In the genomic region with DNA sequence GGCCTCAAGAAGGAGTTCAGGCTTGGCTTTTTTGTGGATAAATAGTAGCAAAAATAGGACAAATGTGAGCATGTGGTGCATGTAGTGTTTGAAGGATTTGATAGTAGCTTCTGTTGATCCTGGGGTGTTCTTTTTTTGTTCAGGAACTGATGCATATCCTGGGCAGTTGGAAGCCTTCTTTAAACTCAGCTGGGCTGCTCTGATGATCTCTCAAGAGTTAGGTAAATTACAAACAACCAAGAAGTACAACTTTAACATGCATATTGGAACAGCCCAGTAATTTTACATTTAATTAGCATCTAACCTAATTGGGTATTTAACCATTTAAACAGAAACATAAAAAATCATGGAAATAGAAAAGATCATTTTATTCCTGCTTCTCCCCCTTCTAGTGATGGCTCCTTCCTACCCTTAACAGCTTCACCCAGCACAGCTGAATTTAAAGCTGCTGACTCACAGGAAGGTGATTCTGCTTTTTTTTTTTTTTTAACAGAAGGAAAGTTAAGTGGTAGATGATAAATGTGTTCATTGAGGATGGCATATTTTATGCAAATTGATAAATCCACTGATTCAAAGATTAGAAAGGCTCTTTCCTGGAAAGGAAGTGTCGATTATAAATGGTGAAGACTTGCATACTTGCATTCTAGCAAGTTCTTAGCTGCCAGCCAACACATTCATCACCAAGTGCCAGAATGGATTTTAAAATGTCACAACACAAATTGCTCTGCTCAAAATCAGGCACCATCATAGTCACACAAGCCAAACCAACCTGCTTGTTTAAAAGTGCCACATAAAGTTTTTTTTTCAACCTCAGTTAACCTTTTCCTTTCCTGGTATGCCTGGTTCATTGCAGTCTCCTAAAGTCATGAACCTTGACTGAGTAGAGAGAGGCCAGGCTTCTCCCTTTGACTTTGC, we compare ENCODE assay signal across 8 cellular contexts. TPM values are rescaled to one million over a fixed set of nuclear protein-coding genes. Genes with fewer than 3 reads are reported as not detected.
DNase-seq lines count a peak whose midpoint lies in the region; ATAC-seq, FAIRE-seq and TF ChIP-seq lines count a peak whose summit lies in the region.

No MANE protein-coding gene starts in this region.

- H3K9me3 ChIP-seq in Karpas-422 (ENCODE audit: low read length) (no peaks in the 10 kb centered on the region), adrenal gland (replicated peaks in 1 of 3) (no peaks in the 10 kb centered on the region), kidney (ENCODE audit: control insufficient read depth in 1 of 2, low read length in 2 of 2) (no peaks in the 10 kb centered on the region), esophagus squamous epithelium (no peaks in the 10 kb centered on the region)

- no peak for ATAC-seq in omental fat pad (ENCODE audit: low FRiP score)

- intact Hi-C loops in adrenal gland (cut with DNase I), result no loop called here
- intact Hi-C loops in kidney (cut with DNase I), result no loop called here
- intact Hi-C loops in esophagus squamous epithelium (cut with DNase I), result no loop called here

- H3K4me2 ChIP-seq in Karpas-422 (ENCODE audit: low read depth, low read length, poor library complexity, severe bottlenecking), result no peak overlapping the region

- H3K4me1 ChIP-seq in Karpas-422 (ENCODE audit: low read length) (peaks cover 37% of the 10 kb centered on the region), adrenal gland (replicated peaks in 1 of 2) (peaks cover 35 to 51% of the 10 kb centered on the region in 2 donors), kidney (ENCODE audit: control insufficient read depth in 1 of 2, insufficient read depth in 1 of 2, low read depth in 1 of 2, low read length in 2 of 2) (no peaks in the 10 kb centered on the region), esophagus squamous epithelium (peaks cover 0 to 39% (median 8%) of the 10 kb centered on the region in 3 donors)

- peaks cover 21% of the 10 kb centered on the region; the same call in 1 of the 2 replicates for H4K20me1 ChIP-seq in Karpas-422 (ENCODE audit: insufficient read depth, low read depth, low read length)

- 14 to 39% (median 31%) methylated on average over 1 of the region's 1 CpG for WGBS in adrenal gland, 4 donors
- WGBS in esophagus squamous epithelium, 2 donors, result 4 to 13% methylated on average over 1 of the region's 1 CpG

- H3K27ac ChIP-seq in Karpas-422 (ENCODE audit: low read length) (peak overlapping the region; percentile 41), adrenal gland (peak overlapping the region in 3 of 5 donors; percentile 23 to 41 (median 38)), kidney (ENCODE audit: low read depth in 2 of 2, low read length in 2 of 2) (peak overlapping the region in 1 of 2 donors; percentile 8), esophagus squamous epithelium (peak overlapping the region in 1 of 4 donors; percentile 55)

- no peak for TF ChIP-seq POLR2A in adrenal gland (IDR thresholded peaks at IDR 0.05)
- TF ChIP-seq POLR2A in esophagus squamous epithelium (IDR thresholded peaks at IDR 0.05), result no peak

- FAIRE-seq in kidney (lab: Jason Lieb, UNC), result no peak

- H3K4me3 ChIP-seq in Karpas-422 (ENCODE audit: low read length) (no peak overlapping the region), adrenal gland (no peak overlapping the region), kidney (ENCODE audit: low read length in 2 of 2) (no peak overlapping the region), esophagus squamous epithelium (no peak overlapping the region)

- H3K27me3 ChIP-seq in Karpas-422 (ENCODE audit: low read length), result no peaks in the 10 kb centered on the region
- H3K27me3 ChIP-seq in adrenal gland, result no peaks in the 10 kb centered on the region
- no peaks in the 10 kb centered on the region for H3K27me3 ChIP-seq in esophagus squamous epithelium

- no peaks in the 10 kb centered on the region for H3K9me2 ChIP-seq in Karpas-422 (replicated peaks; ENCODE audit: insufficient read depth, low read length)

- H3K9ac ChIP-seq in Karpas-422 (ENCODE audit: low read length) (no peak overlapping the region), kidney (ENCODE audit: low read length in 2 of 2) (no peak overlapping the region)

- H2AFZ ChIP-seq in Karpas-422 (ENCODE audit: low read length), result no peak overlapping the region

- DNase-seq in Daoy (ENCODE audit: low read depth) (peak; percentile 59), Karpas-422 (peak; percentile 56), adrenal gland (peak in 2 of 7 donors; percentile 21 to 23), lung microvascular endothelial cell (ENCODE audit: low read depth in 2 of 2) (peak; percentile 43 to 89), kidney (no peak), esophagus squamous epithelium (lab: John Stamatoyannopoulos, UW) (no peak), omental fat pad (ENCODE audit: low spot score) (no peak), NCI-H2227 treated with DMSO at 0.1 percent for 48 hours (lab: John Stamatoyannopoulos, UW) (no peak)

- TF ChIP-seq CTCF in adrenal gland (IDR thresholded peaks at IDR 0.05) (no peak), kidney (IDR thresholded peaks at IDR 0.05; ENCODE audit: borderline replicate concordance, extremely low read depth, insufficient read depth) (no peak), esophagus squamous epithelium (IDR thresholded peaks at IDR 0.05) (no peak), omental fat pad (IDR thresholded peaks at IDR 0.05) (no peak)

- H3K36me3 ChIP-seq in Karpas-422 (ENCODE audit: insufficient read depth, low read length) (peaks cover 19% of the 10 kb centered on the region), adrenal gland (replicated peaks in 1 of 2) (no peaks in the 10 kb centered on the region), kidney (ENCODE audit: control insufficient read depth in 1 of 2, insufficient read depth in 2 of 2, low read length in 2 of 2) (no peaks in the 10 kb centered on the region), esophagus squamous epithelium (peaks cover 0 to 6% (median 0%) of the 10 kb centered on the region in 3 donors)

- peaks cover 77% of the 10 kb centered on the region for H3K79me2 ChIP-seq in Karpas-422 (ENCODE audit: low read length)

RNA-seq across cellular contexts. Expression of a gene that starts 20.0 kb away (rescaled TPM):
- 15.6 and 25.0 TPM in 2 replicates for total RNA-seq in Daoy (2014; rRNA removed; shearing (Covaris generic))
- total RNA-seq in Karpas-422 (2014; rRNA removed; shearing (Covaris generic); ENCODE audit: low replicate concordance), result 11.4 and 17.0 TPM in 2 replicates
- 10 to 100 TPM in 7 of 8 donors, 1 to 10 TPM in 1; 8.4 to 35.9 (median 16.8) TPM for total RNA-seq in adrenal gland
- polyA plus RNA-seq in adrenal gland, result 10 to 100 TPM in 2 of 3 donors, 1 to 10 TPM in 1; 6.4 to 38.0 (median 16.9) TPM
- total RNA-seq in lung microvascular endothelial cell, result 14.6 and 24.2 TPM in 2 replicates
- 5.4 TPM for total RNA-seq in kidney
- 4.2 TPM for polyA plus RNA-seq in kidney (ENCODE audit: insufficient read depth, low read depth, low replicate concordance)
- 1 to 10 TPM in 3 of 4 donors, under 1 TPM in 1; 0.68 to 4.0 (median 3.1) TPM for total RNA-seq in esophagus squamous epithelium
- total RNA-seq in omental fat pad, result 10 to 100 TPM in 3 of 4 donors, 1 to 10 TPM in 1; 9.1 to 27.8 (median 11.6) TPM

RNA-seq across cellular contexts. Expression of a gene that starts 23.1 kb away (rescaled TPM):
- 26.6 and 43.2 TPM in 2 replicates for total RNA-seq in Daoy (2014; rRNA removed; shearing (Covaris generic))
- total RNA-seq in Karpas-422 (2014; rRNA removed; shearing (Covaris generic); ENCODE audit: low replicate concordance), result 42.3 and 77.7 TPM in 2 replicates
- total RNA-seq in adrenal gland (10 to 100 TPM; 21.3 to 59.2 (median 38.3) TPM), lung microvascular endothelial cell (45.5 and 108 TPM in 2 replicates), kidney (46.8 TPM), esophagus squamous epithelium (10 to 100 TPM; 35.6 to 66.1 (median 57.3) TPM), omental fat pad (10 to 100 TPM; 34.9 to 57.7 (median 50.8) TPM)
- polyA plus RNA-seq in adrenal gland (10 to 100 TPM in 2 of 3 donors, 1 to 10 TPM in 1; 6.0 to 47.0 (median 10.1) TPM), kidney (ENCODE audit: insufficient read depth, low read depth, low replicate concordance) (12.6 TPM)

Comparison
In these comparisons a context has a peak if more than half of its experiments do, and no peak if none do; other contexts are left out.
1. DNase-seq: peak in Daoy (single experiment), Karpas-422 (single experiment) and lung microvascular endothelial cell (2 of 2); none in kidney (single experiment), esophagus squamous epithelium (single experiment), omental fat pad (single experiment) and NCI-H2227 treated with DMSO at 0.1 percent for 48 hours (single experiment).